Comparison of ENCODE assay signal across 1 cellular context in the genomic region with DNA sequence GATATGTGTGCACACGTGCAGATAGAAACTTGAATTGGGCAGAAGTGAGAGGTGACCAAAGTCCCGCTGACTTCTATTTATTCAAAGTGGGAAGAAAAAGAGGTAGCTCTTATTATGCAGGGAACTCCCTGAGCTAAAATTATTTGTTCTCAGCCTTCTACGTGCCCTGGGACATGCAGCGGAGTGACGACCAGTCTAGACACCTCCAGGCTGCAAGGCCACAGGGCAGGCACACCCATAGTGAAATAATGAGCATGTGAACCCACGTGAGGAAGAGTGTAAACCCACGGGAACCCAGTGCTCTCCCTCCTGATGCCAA.
TF ChIP-seq lines count a peak whose summit lies in the region.

No MANE protein-coding gene starts in this region.

TF ChIP-seq in WTC11, 78 proteins besides CTCF, POLR2A, EP300 and RAD21 (continued from another document):
- TF ChIP-seq, protein P1, sequence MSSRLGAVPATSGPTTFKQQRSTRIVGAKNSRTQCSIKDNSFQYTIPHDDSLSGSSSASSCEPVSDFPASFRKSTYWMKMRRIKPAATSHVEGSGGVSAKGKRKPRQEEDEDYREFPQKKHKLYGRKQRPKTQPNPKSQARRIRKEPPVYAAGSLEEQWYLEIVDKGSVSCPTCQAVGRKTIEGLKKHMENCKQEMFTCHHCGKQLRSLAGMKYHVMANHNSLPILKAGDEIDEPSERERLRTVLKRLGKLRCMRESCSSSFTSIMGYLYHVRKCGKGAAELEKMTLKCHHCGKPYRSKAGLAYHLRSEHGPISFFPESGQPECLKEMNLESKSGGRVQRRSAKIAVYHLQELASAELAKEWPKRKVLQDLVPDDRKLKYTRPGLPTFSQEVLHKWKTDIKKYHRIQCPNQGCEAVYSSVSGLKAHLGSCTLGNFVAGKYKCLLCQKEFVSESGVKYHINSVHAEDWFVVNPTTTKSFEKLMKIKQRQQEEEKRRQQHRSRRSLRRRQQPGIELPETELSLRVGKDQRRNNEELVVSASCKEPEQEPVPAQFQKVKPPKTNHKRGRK (CRISPR knock-in tag; IDR thresholded peaks at IDR 0.05; ENCODE audit: borderline replicate concordance): no peak
- no peak for TF ChIP-seq NFE2L1 (CRISPR knock-in tag; IDR thresholded peaks at IDR 0.05)
- no peak for TF ChIP-seq GTF2I (CRISPR knock-in tag; conservative IDR thresholded peaks at IDR 0.05)
- TF ChIP-seq ZNF219 (CRISPR knock-in tag; IDR thresholded peaks at IDR 0.05; ENCODE audit: borderline replicate concordance): no peak
- TF ChIP-seq, protein P2, sequence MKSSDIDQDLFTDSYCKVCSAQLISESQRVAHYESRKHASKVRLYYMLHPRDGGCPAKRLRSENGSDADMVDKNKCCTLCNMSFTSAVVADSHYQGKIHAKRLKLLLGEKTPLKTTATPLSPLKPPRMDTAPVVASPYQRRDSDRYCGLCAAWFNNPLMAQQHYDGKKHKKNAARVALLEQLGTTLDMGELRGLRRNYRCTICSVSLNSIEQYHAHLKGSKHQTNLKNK (CRISPR knock-in tag; IDR thresholded peaks at IDR 0.05): no peak
- TF ChIP-seq, protein P3, sequence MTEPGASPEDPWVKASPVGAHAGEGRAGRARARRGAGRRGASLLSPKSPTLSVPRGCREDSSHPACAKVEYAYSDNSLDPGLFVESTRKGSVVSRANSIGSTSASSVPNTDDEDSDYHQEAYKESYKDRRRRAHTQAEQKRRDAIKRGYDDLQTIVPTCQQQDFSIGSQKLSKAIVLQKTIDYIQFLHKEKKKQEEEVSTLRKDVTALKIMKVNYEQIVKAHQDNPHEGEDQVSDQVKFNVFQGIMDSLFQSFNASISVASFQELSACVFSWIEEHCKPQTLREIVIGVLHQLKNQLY (CRISPR knock-in tag; IDR thresholded peaks at IDR 0.05): no peak
TF ChIP-seq in WTC11: peak in this region for 0.
